12 cellular contexts compared by ENCODE assay signal in the genomic region with DNA sequence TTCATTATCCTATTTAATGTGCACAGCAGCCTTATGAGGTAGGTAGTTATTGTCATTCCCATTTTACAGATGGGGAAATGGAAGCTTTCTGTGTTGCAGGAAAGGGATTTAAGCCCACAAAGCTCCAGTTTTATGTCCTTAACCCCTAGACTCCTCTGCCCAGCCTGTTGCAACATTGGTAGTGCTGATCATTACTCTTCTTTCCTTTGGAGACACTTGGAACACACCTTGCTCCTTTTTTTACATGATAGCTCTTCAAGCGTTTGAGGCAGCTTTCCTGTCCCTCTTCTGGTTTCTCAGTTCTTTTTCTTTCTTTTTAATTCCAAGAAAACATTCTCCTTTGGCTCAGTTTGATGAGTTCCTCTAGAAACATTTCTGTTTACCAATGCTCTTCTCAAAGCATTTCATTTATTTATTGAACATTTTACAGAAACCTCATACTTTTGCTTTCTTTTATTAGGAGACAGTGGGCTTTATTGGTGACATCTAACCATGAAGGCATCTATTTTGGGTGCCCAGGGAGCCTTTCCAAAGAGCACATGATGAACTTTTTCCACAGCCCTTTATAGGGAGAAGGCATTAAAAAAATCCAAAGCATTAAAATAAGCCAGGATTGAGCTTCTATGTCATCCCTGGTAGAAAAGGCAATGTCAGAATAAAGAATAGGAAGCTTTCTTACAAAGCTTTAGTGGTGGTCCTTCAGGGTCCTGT.
A peak's percentile ranks its signal among the peaks of the same experiment; 100 is the strongest.
DNase-seq lines count a peak whose midpoint lies in the region; ATAC-seq and TF ChIP-seq lines count a peak whose summit lies in the region.
"Had no signal": no experiment of that assay in that cellular context is flagged by ENCODE, and none has a peak within 500 bp of the region (broad histone marks: within the 10 kb centered on the region; RNA-seq: fewer than 3 reads in every experiment).

No MANE protein-coding gene starts in this region.

- peak overlapping the region; percentile 87 for H3K27ac ChIP-seq in Panc1 (ENCODE audit: low read length)
- peak overlapping the region; percentile 20 for H3K27ac ChIP-seq in iPS DF 6.9 (ENCODE audit: low read length)

- no CpG with 5 or more reads among the region's 1 CpG for WGBS in iPS DF 6.9 (ENCODE audit: insufficient coverage, insufficient read length)

- H3K27ac Mint-ChIP-seq in progenitor cell of endocrine pancreas = peak overlapping the region; percentile 46
- H3K27ac Mint-ChIP-seq in T-helper 2 cell treated with Interferon-gamma antibody and Interleukin-4, amounts not matched to agents 5 μg/mL and 100 μg/mL, for 36 hours = no peak overlapping the region
- H3K27ac Mint-ChIP-seq: CD14-positive monocyte had no signal

- peaks cover 37% of the 10 kb centered on the region for H3K4me1 Mint-ChIP-seq in progenitor cell of endocrine pancreas (ENCODE audit: low read depth)
- H3K4me1 Mint-ChIP-seq in T-helper 2 cell treated with Interferon-gamma antibody and Interleukin-4, amounts not matched to agents 5 μg/mL and 100 μg/mL, for 36 hours (ENCODE audit: low read depth) = no peaks in the 10 kb centered on the region
- H3K4me1 Mint-ChIP-seq: CD14-positive monocyte had no signal

- TF ChIP-seq CTCF in Panc1 (IDR thresholded peaks at IDR 0.05) = no peak
- TF ChIP-seq CTCF in progenitor cell of endocrine pancreas (IDR thresholded peaks at IDR 0.05; ENCODE audit: unreplicated experiment) = no peak

- H3K27me3 ChIP-seq in Panc1 (ENCODE audit: control insufficient read depth, insufficient read depth, low read length) = no peaks in the 10 kb centered on the region
- H3K27me3 ChIP-seq in iPS DF 6.9 (ENCODE audit: control insufficient read depth, insufficient read depth, low read length) = no peaks in the 10 kb centered on the region

- POLR2A ChIA-PET in Panc1 (lab: Charles Lee) = no interaction called here

- intact Hi-C loops in Panc1 (cut with micrococcal nuclease; ENCODE audit: unreplicated experiment) = no loop called here

- BruUV-seq in Panc1 (replicated peaks; lab: Mats Ljungman, UMichigan) = no TSS peak

- H3K4me3 ChIP-seq in Panc1 (ENCODE audit: low read depth in 2 of 2, low read length in 2 of 2) (no peak overlapping the region), iPS DF 6.9 (ENCODE audit: low read length) (no peak overlapping the region)

- H3K9me3 ChIP-seq in Panc1 (ENCODE audit: control insufficient read depth, insufficient read depth, low read depth, low read length) (no peaks in the 10 kb centered on the region), iPS DF 6.9 (ENCODE audit: control insufficient read depth, insufficient read depth, low read length) (no peaks in the 10 kb centered on the region)

- ATAC-seq in Panc1 = peak; percentile 33; the same call in 1 of the 2 replicates
- no peak for ATAC-seq in GM21367 (IDR thresholded peaks at IDR 0.05; ENCODE audit: unreplicated experiment)

- CTCF ChIA-PET in Panc1 (lab: Charles Lee) = no interaction called here

- no peaks in the 10 kb centered on the region for H3K36me3 Mint-ChIP-seq in progenitor cell of endocrine pancreas (ENCODE audit: insufficient read depth)
- H3K36me3 Mint-ChIP-seq in T-helper 2 cell treated with Interferon-gamma antibody and Interleukin-4, amounts not matched to agents 5 μg/mL and 100 μg/mL, for 36 hours (ENCODE audit: low read depth) = no peaks in the 10 kb centered on the region
- H3K36me3 Mint-ChIP-seq: CD14-positive monocyte had no signal

- DNase-seq in EH (ENCODE audit: low read depth) (peak; percentile 11), Panc1 (ENCODE audit: low read depth, low spot score) (no peak), iPS DF 6.9 (ENCODE audit: low read depth, low spot score) (no peak), progenitor cell of endocrine pancreas (ENCODE audit: low spot score, unreplicated experiment) (no peak), NCI-H510A treated with DMSO at 0.1 percent for 48 hours (lab: John Stamatoyannopoulos, UW) (no peak), NCI-H2081 treated with DMSO at 0.1 percent for 48 hours (lab: John Stamatoyannopoulos, UW) (no peak)
- DNase-seq in T-helper 2 cell treated with Interferon-gamma antibody and Interleukin-4, amounts not matched to agents 5 μg/mL and 100 μg/mL, for 36 hours (ENCODE audit: low spot score) = no peak
- DNase-seq: DMS79, KBM-7, NCI-H187 treated with DMSO at 0.1 percent for 48 hours had no signal

- no peaks in the 10 kb centered on the region for H3K27me3 Mint-ChIP-seq in progenitor cell of endocrine pancreas
- H3K27me3 Mint-ChIP-seq in T-helper 2 cell treated with Interferon-gamma antibody and Interleukin-4, amounts not matched to agents 5 μg/mL and 100 μg/mL, for 36 hours (ENCODE audit: low read depth) = no peaks in the 10 kb centered on the region

- in situ Hi-C loops in Panc1 (cut with HindIII; ENCODE audit: low pct_unique_long_range_greater_than_20kb, low sequenced_read_pairs) = no loop called here

- no peaks in the 10 kb centered on the region for H3K9me3 Mint-ChIP-seq in progenitor cell of endocrine pancreas (ENCODE audit: low read depth)
- H3K9me3 Mint-ChIP-seq in T-helper 2 cell treated with Interferon-gamma antibody and Interleukin-4, amounts not matched to agents 5 μg/mL and 100 μg/mL, for 36 hours = no peaks in the 10 kb centered on the region

- H3K36me3 ChIP-seq in Panc1 (ENCODE audit: control insufficient read depth, insufficient read depth, low read length) (no peaks in the 10 kb centered on the region), iPS DF 6.9 (ENCODE audit: control insufficient read depth, insufficient read depth, low read length) (no peaks in the 10 kb centered on the region)

- H3K4me3 Mint-ChIP-seq in progenitor cell of endocrine pancreas (ENCODE audit: low read depth) = no peak overlapping the region
- H3K4me3 Mint-ChIP-seq in T-helper 2 cell treated with Interferon-gamma antibody and Interleukin-4, amounts not matched to agents 5 μg/mL and 100 μg/mL, for 36 hours = no peak overlapping the region
- H3K4me3 Mint-ChIP-seq: CD14-positive monocyte had no signal

- H3K4me1 ChIP-seq in Panc1 (ENCODE audit: control insufficient read depth, insufficient read depth, low read length) (peaks cover 21% of the 10 kb centered on the region), iPS DF 6.9 (ENCODE audit: control insufficient read depth, insufficient read depth, low read length) (peaks cover 9% of the 10 kb centered on the region; the same call in 1 of the 2 replicates)
